9 cellular contexts compared by ENCODE assay signal in genomic region chr9:131500939-131501541, GRCh38. TPM values are rescaled to one million over a fixed set of nuclear protein-coding genes. Genes with fewer than 3 reads are reported as not detected.
DNase-seq lines count a peak whose midpoint lies in the region; ATAC-seq and TF ChIP-seq lines count a peak whose summit lies in the region.
"Had no signal": no experiment of that assay in that cellular context is flagged by ENCODE, and none has a peak within 500 bp of the region (broad histone marks: within the 10 kb centered on the region; RNA-seq: fewer than 3 reads in every experiment).

No MANE protein-coding gene starts in this region.

- no peak for TF ChIP-seq CTCF in AG10803 (conservative IDR thresholded peaks at IDR 0.05; ENCODE audit: low read length)

- ATAC-seq in GM21786 (IDR thresholded peaks at IDR 0.05; ENCODE audit: unreplicated experiment) (no peak), HG03139 (IDR thresholded peaks at IDR 0.05; ENCODE audit: unreplicated experiment) (no peak), HG03280 (IDR thresholded peaks at IDR 0.05; ENCODE audit: unreplicated experiment) (no peak)

- H3K27me3 ChIP-seq in H7 (ENCODE audit: control insufficient read depth, insufficient read depth, low read length): peaks cover 5% of the 10 kb centered on the region; the same call in 1 of the 2 replicates

- peak; percentile 70 for DNase-seq in AG10803 (ENCODE audit: low read depth)
- DNase-seq in NAMALWA (ENCODE audit: low spot score): peak; percentile 30
- DNase-seq in activated T-cell treated with anti-CD3 and anti-CD28 coated beads, Interleukin-2, amount 50 U/mL, for 1 hour: peak; percentile 63
- peak; percentile 75 for DNase-seq in kidney tubule cell (ENCODE audit: low spot score)
- DNase-seq in H7: no peak

- H3K36me3 ChIP-seq in H7 (replicated peaks; ENCODE audit: control insufficient read depth, insufficient read depth, low read length): peaks cover 31% of the 10 kb centered on the region

- no peak overlapping the region for H3K4me3 ChIP-seq in AG10803 (ENCODE audit: low read length)
- H3K4me3 ChIP-seq in H7 (ENCODE audit: insufficient read depth, low read depth, low read length): no peak overlapping the region

RNA-seq across cellular contexts. Expression of gene POMT1, which starts 1.7 kb away (rescaled TPM):
- 21.1 and 24.0 TPM in 2 replicates for total RNA-seq in H7 (2014; rRNA removed; shearing (Covaris generic))

RNA-seq across cellular contexts. Expression of gene UCK1, which starts 30.0 kb away (rescaled TPM):
- total RNA-seq in H7 (2014; rRNA removed; shearing (Covaris generic)): 31.2 and 33.2 TPM in 2 replicates

RNA-seq across cellular contexts. Expression of gene PRRT1B, which starts 44.3 kb away (rescaled TPM):
- total RNA-seq in H7 (2014; rRNA removed; shearing (Covaris generic)): 0.22 and 1.5 TPM in 2 replicates
- total RNA-seq: epithelial cell of proximal tubule had no signal
